ENCODE assay signal across 27 cellular contexts in the genomic region with DNA sequence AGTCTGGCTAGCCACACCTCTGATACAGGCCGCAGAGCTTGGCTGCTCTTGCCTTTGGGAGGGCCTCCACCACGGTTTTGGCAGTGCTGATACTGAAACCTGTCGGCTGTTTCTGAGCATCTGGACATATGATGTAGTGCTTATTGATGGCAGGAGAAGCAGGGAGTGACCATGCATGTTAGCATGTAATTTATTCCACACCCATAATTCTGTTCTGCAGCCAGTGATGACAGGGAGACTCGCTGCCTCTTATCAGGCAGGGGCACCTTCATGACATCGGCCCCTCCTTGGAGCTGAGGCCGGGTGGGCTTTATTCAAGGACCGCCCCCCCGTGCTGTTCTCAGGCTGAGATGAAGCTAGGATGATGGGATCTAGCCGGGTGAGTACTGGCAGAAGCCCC. TPM values are rescaled to one million over a fixed set of nuclear protein-coding genes. Genes with fewer than 3 reads are reported as not detected.
DNase-seq lines count a peak whose midpoint lies in the region; ATAC-seq and TF ChIP-seq lines count a peak whose summit lies in the region.
"Had no signal": no experiment of that assay in that cellular context is flagged by ENCODE, and none has a peak within 500 bp of the region (broad histone marks: within the 10 kb centered on the region; RNA-seq: fewer than 3 reads in every experiment).

No MANE protein-coding gene starts in this region.

- no peak overlapping the region for H3K27ac Mint-ChIP-seq in T-helper 17 cell
- H3K27ac Mint-ChIP-seq: CD4-positive, alpha-beta T cell; mesothelial cell of epicardium had no signal

- no peak overlapping the region for H2BK12ac ChIP-seq in neuronal stem cell (ENCODE audit: low read length)

- H3K4me2 ChIP-seq in neuronal stem cell (ENCODE audit: insufficient read depth, low read length, poor library complexity, severe bottlenecking) (no peak overlapping the region), PC-9 (no peak overlapping the region)

- H2BK15ac ChIP-seq in neuronal stem cell (ENCODE audit: low read length), result no peak overlapping the region

- no CpG with 5 or more reads among the region's 9 CpGs for WGBS in neuronal stem cell (ENCODE audit: extremely low coverage in 2 of 2, insufficient read length in 2 of 2, insufficient replicate concordance in 1 of 2), 2 donors

- no peaks in the 10 kb centered on the region for H3F3A ChIP-seq in PC-9 (ENCODE audit: insufficient read depth, low read depth)

- H3K4me1 Mint-ChIP-seq in T-helper 17 cell, result no peaks in the 10 kb centered on the region
- H3K4me1 Mint-ChIP-seq: mesothelial cell of epicardium, naive B cell had no signal

- H3K9ac ChIP-seq in neuronal stem cell (ENCODE audit: low read depth, low read length, poor library complexity), result no peak overlapping the region

- intact Hi-C loops in PC-9 (cut with micrococcal nuclease; ENCODE audit: unreplicated experiment), result no loop called here

- no peak overlapping the region for H2AK5ac ChIP-seq in neuronal stem cell (ENCODE audit: low read depth, low read length)

- H3K36me3 Mint-ChIP-seq in T-helper 17 cell (ENCODE audit: low read depth), result no peaks in the 10 kb centered on the region
- H3K36me3 Mint-ChIP-seq: mesothelial cell of epicardium, naive B cell had no signal

- TF ChIP-seq CTCF in PC-9 (conservative IDR thresholded peaks at IDR 0.05), result no peak

- peaks cover 7% of the 10 kb centered on the region for H3K27me3 Mint-ChIP-seq in T-helper 17 cell

- no peak overlapping the region for H3K23ac ChIP-seq in neuronal stem cell (ENCODE audit: low read depth, low read length, poor library complexity)

- H2AFZ ChIP-seq in neuronal stem cell (ENCODE audit: low read length), result no peak overlapping the region
- no peak overlapping the region for H2AFZ ChIP-seq in PC-9

- H3K79me1 ChIP-seq in neuronal stem cell (ENCODE audit: low read depth, low read length), result peaks cover 2% of the 10 kb centered on the region

- DNase-seq in NCI-H2171 treated with DMSO at 0.1 percent for 48 hours (lab: John Stamatoyannopoulos, UW), result peak; percentile 21
- no peak for DNase-seq in NCI-H2171 (lab: John Stamatoyannopoulos, UW)
- DNase-seq in NCI-H1694 treated with DMSO at 0.1 percent for 48 hours (lab: John Stamatoyannopoulos, UW), result peak; percentile 75
- no peak for DNase-seq in neuronal stem cell (ENCODE audit: low spot score)
- no peak for DNase-seq in PC-9
- no peak for DNase-seq in NK-92 (lab: John Stamatoyannopoulos, UW; ENCODE audit: unreplicated experiment)
- DNase-seq in T-helper 17 cell, result no peak
- DNase-seq: activated CD4-positive, alpha-beta T cell treated with anti-CD3 and anti-CD28 coated beads for 48 hours; activated CD8-positive, alpha-beta memory T cell treated with anti-CD3 and anti-CD28 coated beads for 24 hours; activated gamma-delta T cell treated with Interleukin-2 at 50 U/mL for 16 hours; activated T-cell treated with anti-CD3 and anti-CD28 coated beads, Interleukin-2, amount 50 U/mL, for 1 hour; CD4-positive, alpha-beta T cell; DMS153; effector CD8-positive, alpha-beta T cell; head of caudate nucleus; naive B cell; NCI-H1417; NCI-H2081 treated with DMSO at 0.1 percent for 48 hours; occipital lobe; stimulated activated naive CD4-positive, alpha-beta T cell; T-helper 2 cell had no signal

- H3K27ac ChIP-seq in angular gyrus (ENCODE audit: low read depth, low read length) (peak overlapping the region; percentile 90), neuronal stem cell (replicated peaks; ENCODE audit: low read length) (no peak overlapping the region), PC-9 (no peak overlapping the region)
- H3K27ac ChIP-seq: 22Rv1, suprapubic skin had no signal

- H3K9me3 ChIP-seq in neuronal stem cell (replicated peaks in 1 of 2; ENCODE audit: control insufficient read depth in 2 of 2, insufficient read depth in 1 of 2, low read depth in 1 of 2, low read length in 2 of 2) (peaks cover 0 to 20% of the 10 kb centered on the region in 2 donors), PC-9 (ENCODE audit: insufficient read depth, low read depth) (no peaks in the 10 kb centered on the region), T-helper 17 cell (ENCODE audit: control insufficient read depth, low read length, poor library complexity, severe bottlenecking) (no peaks in the 10 kb centered on the region)
- H3K9me3 ChIP-seq: suprapubic skin had no signal

- H2BK120ac ChIP-seq in neuronal stem cell (ENCODE audit: low read depth, low read length), result no peak overlapping the region

- H3K36me3 ChIP-seq in neuronal stem cell (replicated peaks in 1 of 2; ENCODE audit: control insufficient read depth in 2 of 2, insufficient read depth in 2 of 2, low read length in 2 of 2), result no peaks in the 10 kb centered on the region
- no peaks in the 10 kb centered on the region for H3K36me3 ChIP-seq in PC-9 (ENCODE audit: low read depth)
- H3K36me3 ChIP-seq: suprapubic skin had no signal

- no peaks in the 10 kb centered on the region for H3K79me2 ChIP-seq in PC-9 (ENCODE audit: low read depth)

- CTCF ChIA-PET in PC-9 (lab: Charles Lee), result no interaction called here

- H3K14ac ChIP-seq in neuronal stem cell (ENCODE audit: low read length), result no peak overlapping the region

- BruUV-seq in PC-9 (replicated peaks; lab: Mats Ljungman, UMichigan), result no TSS peak

- H3K27me3 ChIP-seq in neuronal stem cell (ENCODE audit: control insufficient read depth in 3 of 3, insufficient read depth in 3 of 3, low read depth in 1 of 3, low read length in 3 of 3) (no peaks in the 10 kb centered on the region), PC-9 (ENCODE audit: insufficient read depth, low read depth) (peaks cover 68% of the 10 kb centered on the region)

- no peak overlapping the region for H2BK5ac ChIP-seq in neuronal stem cell (ENCODE audit: low read length)

- H4K91ac ChIP-seq in neuronal stem cell (ENCODE audit: low read depth, low read length, poor library complexity), result no peak overlapping the region

- H3K4me3 Mint-ChIP-seq in T-helper 17 cell, result no peak overlapping the region
- H3K4me3 Mint-ChIP-seq: CD4-positive, alpha-beta T cell; mesothelial cell of epicardium; naive B cell had no signal

- no peak for ATAC-seq in T-helper 17 cell

- no peak overlapping the region for H4K8ac ChIP-seq in neuronal stem cell (ENCODE audit: low read depth, low read length)

- no peaks in the 10 kb centered on the region for H4K20me1 ChIP-seq in PC-9 (ENCODE audit: insufficient read depth)

- H3K4me3 ChIP-seq in neuronal stem cell (ENCODE audit: low read length in 2 of 2) (no peak overlapping the region), PC-9 (no peak overlapping the region)
- H3K4me3 ChIP-seq: suprapubic skin had no signal

- peak overlapping the region; percentile 24 for H3K18ac ChIP-seq in neuronal stem cell (ENCODE audit: low read length)

- H3K9me2 ChIP-seq in PC-9 (ENCODE audit: insufficient read depth), result no peaks in the 10 kb centered on the region

- POLR2A ChIA-PET in PC-9 (lab: Charles Lee; ENCODE audit: unreplicated experiment), result no interaction called here

- no peak overlapping the region for H3K4ac ChIP-seq in neuronal stem cell (ENCODE audit: low read length)

- H3K4me1 ChIP-seq in neuronal stem cell (ENCODE audit: control insufficient read depth in 2 of 2, insufficient read depth in 1 of 2, low read depth in 1 of 2, low read length in 2 of 2), result peaks cover 10 to 21% of the 10 kb centered on the region in 2 donors
- no peaks in the 10 kb centered on the region for H3K4me1 ChIP-seq in PC-9 (replicated peaks; ENCODE audit: insufficient read depth)

RNA-seq across cellular contexts. Expression of gene OLFM1, which starts 49.0 kb away (rescaled TPM):
- polyA plus RNA-seq in neuronal stem cell (2013, experiment 1 of 2), result 5.8 TPM
- 5.8 TPM for polyA plus RNA-seq in neuronal stem cell (2013, experiment 2 of 2)
- not detected in 2 replicates for total RNA-seq in PC-9 (2021)
- total RNA-seq in T-helper 17 cell, result not detected
- total RNA-seq: CD4-positive, alpha-beta T cell; epithelial cell of proximal tubule; MCF 10A had no signal

Comparison
In these comparisons a context has a peak if more than half of its experiments do, and no peak if none do; other contexts are left out.
1. DNase-seq: peak in NCI-H2171 treated with DMSO at 0.1 percent for 48 hours (single experiment) and NCI-H1694 treated with DMSO at 0.1 percent for 48 hours (single experiment); none in NCI-H2171 (single experiment), neuronal stem cell (single experiment), PC-9 (0 of 2), NK-92 (single experiment) and T-helper 17 cell (0 of 3).